ENCODE assay signal across 28 cellular contexts in genomic region chr6:3631862-3632261, GRCh38.
"Had no signal": no experiment of that assay in that cellular context is flagged by ENCODE, and none has a peak within 500 bp of the region (broad histone marks: within the 10 kb centered on the region; RNA-seq: fewer than 3 reads in every experiment).

No MANE protein-coding gene starts in this region.

- H3K27ac Mint-ChIP-seq: dendritic cell treated with granulocyte-macrophage colony-stimulating factor and Interleukin-4, amounts not matched to agents 40 ng/mL and 50 ng/mL, for 4 days; immature natural killer cell; naive thymus-derived CD4-positive, alpha-beta T cell; nephron; neural progenitor cell; progenitor cell of endocrine pancreas; stimulated activated memory B cell treated with anti-CD40 and anti-IgM and Interleukin-4, amounts not matched to agents 10 μg/mL and 1 μg/mL and 100 μg/mL, for 72 hours had no signal

- H3K79me2 ChIP-seq: parathyroid adenoma had no signal

- ATAC-seq: naive thymus-derived CD4-positive, alpha-beta T cell; stimulated activated memory B cell treated with anti-CD40 and anti-IgM and Interleukin-4, amounts not matched to agents 10 μg/mL and 1 μg/mL and 100 μg/mL, for 72 hours; stimulated activated naive CD8-positive, alpha-beta T cell treated with anti-CD3 and anti-CD28 coated beads, Interleukin-15, Interleukin-2, amounts not matched to agents 100 U/mL and 50 U/mL, for 24 hours had no signal

- H3K27ac ChIP-seq: colonic mucosa, esophagus squamous epithelium, neural progenitor cell, parathyroid adenoma, right atrium auricular region, skin epidermis, spleen, testis, tibial artery, upper lobe of left lung had no signal

- H3K4me2 ChIP-seq: neural progenitor cell had no signal

- H3K36me3 ChIP-seq: colonic mucosa, esophagus squamous epithelium, neural progenitor cell, right atrium auricular region, sigmoid colon, spleen, tibial artery, upper lobe of left lung had no signal

- H3K4me1 ChIP-seq: colonic mucosa, right atrium auricular region, testis had no signal

- H3K9ac ChIP-seq: neural progenitor cell, parathyroid adenoma had no signal

- H2AFZ ChIP-seq: neural progenitor cell, parathyroid adenoma had no signal

- H3K4me3 ChIP-seq: colonic mucosa, esophagus squamous epithelium, neural progenitor cell, right atrium auricular region, sigmoid colon, skin epidermis, spleen, testis, tibial artery, upper lobe of left lung had no signal

- H3K9me3 Mint-ChIP-seq: dendritic cell treated with granulocyte-macrophage colony-stimulating factor and Interleukin-4, amounts not matched to agents 40 ng/mL and 50 ng/mL, for 4 days; immature natural killer cell; naive thymus-derived CD4-positive, alpha-beta T cell; nephron; neural progenitor cell; stimulated activated memory B cell treated with anti-CD40 and anti-IgM and Interleukin-4, amounts not matched to agents 10 μg/mL and 1 μg/mL and 100 μg/mL, for 72 hours had no signal

- DNase-seq: colonic mucosa; effector memory CD4-positive, alpha-beta T cell; erythroblast; esophagus squamous epithelium; foreskin melanocyte; glutamatergic neuron; hypothalamus; immature natural killer cell; islet precursor cell; mesendoderm; midbrain; naive thymus-derived CD4-positive, alpha-beta T cell; sigmoid colon; spleen; stimulated activated CD4-positive, alpha-beta T cell treated with anti-CD3 and anti-CD28 coated beads, Interleukin-4, amount 100 ng/mL, for 4 hours; stimulated activated naive CD8-positive, alpha-beta T cell treated with anti-CD3 and anti-CD28 coated beads, Interleukin-15, Interleukin-2, amounts not matched to agents 100 U/mL and 50 U/mL, for 24 hours; substantia nigra; testis; tibial artery; upper lobe of left lung had no signal

- H3K4me3 Mint-ChIP-seq: dendritic cell treated with granulocyte-macrophage colony-stimulating factor and Interleukin-4, amounts not matched to agents 40 ng/mL and 50 ng/mL, for 4 days; immature natural killer cell; naive thymus-derived CD4-positive, alpha-beta T cell; nephron; neural progenitor cell; stimulated activated memory B cell treated with anti-CD40 and anti-IgM and Interleukin-4, amounts not matched to agents 10 μg/mL and 1 μg/mL and 100 μg/mL, for 72 hours had no signal

- H3K4me1 Mint-ChIP-seq: immature natural killer cell; stimulated activated memory B cell treated with anti-CD40 and anti-IgM and Interleukin-4, amounts not matched to agents 10 μg/mL and 1 μg/mL and 100 μg/mL, for 72 hours had no signal

- H3K9me3 ChIP-seq: colonic mucosa, esophagus squamous epithelium, right atrium auricular region, sigmoid colon, spleen, testis, tibial artery, upper lobe of left lung had no signal

- H3K27me3 ChIP-seq: colonic mucosa, neural progenitor cell, right atrium auricular region, sigmoid colon, testis, upper lobe of left lung had no signal

- H3K36me3 Mint-ChIP-seq: immature natural killer cell; naive thymus-derived CD4-positive, alpha-beta T cell; neural progenitor cell; stimulated activated memory B cell treated with anti-CD40 and anti-IgM and Interleukin-4, amounts not matched to agents 10 μg/mL and 1 μg/mL and 100 μg/mL, for 72 hours had no signal
